23 cellular contexts compared by ENCODE assay signal in genomic region chr6:163842467-163842866, GRCh38.
DNase-seq lines count a peak whose midpoint lies in the region; ATAC-seq and TF ChIP-seq lines count a peak whose summit lies in the region.
"Had no signal": no experiment of that assay in that cellular context is flagged by ENCODE, and none has a peak within 500 bp of the region (broad histone marks: within the 10 kb centered on the region; RNA-seq: fewer than 3 reads in every experiment).

No MANE protein-coding gene starts in this region.

- H2BK12ac ChIP-seq in neuronal stem cell (ENCODE audit: low read length): no peak overlapping the region

- H3K23ac ChIP-seq in neuronal stem cell (ENCODE audit: low read depth, low read length, poor library complexity): no peak overlapping the region

- no peak overlapping the region for H3K4me2 ChIP-seq in neuronal stem cell (ENCODE audit: insufficient read depth, low read length, poor library complexity, severe bottlenecking)

- H2BK5ac ChIP-seq in neuronal stem cell (ENCODE audit: low read length): no peak overlapping the region

- H3K4me3 ChIP-seq in GM12865 (ENCODE audit: low read depth, low read length): no peak overlapping the region
- no peak overlapping the region for H3K4me3 ChIP-seq in neuronal stem cell (ENCODE audit: low read length in 2 of 2)
- H3K4me3 ChIP-seq: SK-N-MC had no signal

- H3K27ac Mint-ChIP-seq in osteocyte (ENCODE audit: unreplicated experiment): no peak overlapping the region
- H3K27ac Mint-ChIP-seq: CD14-positive monocyte, H9 had no signal

- no peaks in the 10 kb centered on the region for H3K36me3 ChIP-seq in neuronal stem cell (replicated peaks in 1 of 2; ENCODE audit: control insufficient read depth in 2 of 2, insufficient read depth in 2 of 2, low read length in 2 of 2)

- H3K36me3 Mint-ChIP-seq in osteocyte (ENCODE audit: unreplicated experiment): no peaks in the 10 kb centered on the region
- H3K36me3 Mint-ChIP-seq: CD14-positive monocyte, IgD-negative memory B cell had no signal

- peak; percentile 20 for DNase-seq in GM12865 (ENCODE audit: low read depth)
- DNase-seq in HuH-7 (ENCODE audit: low spot score): no peak
- DNase-seq in GM10248 (ENCODE audit: extremely low spot score): no peak
- DNase-seq in neuronal stem cell (ENCODE audit: low spot score): no peak
- DNase-seq in osteocyte (ENCODE audit: extremely low spot score, unreplicated experiment): no peak
- DNase-seq: AML-193, DMS79 treated with DMSO at 0.1 percent for 48 hours, H9, Karpas-422, NCI-H1048, NCI-H146, NCI-H2227 treated with DMSO at 0.1 percent for 48 hours, NCI-H524, NCI-H82, SHP77 had no signal

- no peak overlapping the region for H2BK120ac ChIP-seq in neuronal stem cell (ENCODE audit: low read depth, low read length)

- H2AFZ ChIP-seq in neuronal stem cell (ENCODE audit: low read length): no peak overlapping the region

- peaks cover 6% of the 10 kb centered on the region for H3K9me3 Mint-ChIP-seq in osteocyte (ENCODE audit: unreplicated experiment)

- peak; percentile 98 for ATAC-seq in GM18868 (IDR thresholded peaks at IDR 0.05; ENCODE audit: unreplicated experiment)
- ATAC-seq in GM21576 (IDR thresholded peaks at IDR 0.05; ENCODE audit: unreplicated experiment): peak; percentile 53
- peak; percentile 75 for ATAC-seq in HG03159 (IDR thresholded peaks at IDR 0.05; ENCODE audit: unreplicated experiment)

- peaks cover 9 to 11% of the 10 kb centered on the region in 2 donors for H3K9me3 ChIP-seq in neuronal stem cell (replicated peaks in 1 of 2; ENCODE audit: control insufficient read depth in 2 of 2, insufficient read depth in 1 of 2, low read depth in 1 of 2, low read length in 2 of 2)

- no peak overlapping the region for H3K18ac ChIP-seq in neuronal stem cell (ENCODE audit: low read length)

- TF ChIP-seq CTCF in GM12865 (IDR thresholded peaks at IDR 0.05; ENCODE audit: insufficient read depth, low read depth, low read length, missing control alignments) (no peak), GM10248 (IDR thresholded peaks at IDR 0.05; ENCODE audit: control extremely low read depth, extremely low read depth, low read depth, missing control alignments) (no peak), osteocyte (IDR thresholded peaks at IDR 0.05) (no peak)

- H3K27me3 ChIP-seq in neuronal stem cell (ENCODE audit: control insufficient read depth in 3 of 3, insufficient read depth in 3 of 3, low read depth in 1 of 3, low read length in 3 of 3): no peaks in the 10 kb centered on the region

- no peak overlapping the region for H4K91ac ChIP-seq in neuronal stem cell (ENCODE audit: low read depth, low read length, poor library complexity)

- no peak overlapping the region for H3K4ac ChIP-seq in neuronal stem cell (ENCODE audit: low read length)

- no peak overlapping the region for H2AK5ac ChIP-seq in neuronal stem cell (ENCODE audit: low read depth, low read length)

- H3K79me1 ChIP-seq in neuronal stem cell (ENCODE audit: low read depth, low read length): no peaks in the 10 kb centered on the region

- CTCF ChIA-PET in GM10248 (lab: Yijun Ruan, JAX): no interaction called here

- no peaks in the 10 kb centered on the region for H3K27me3 Mint-ChIP-seq in osteocyte (ENCODE audit: unreplicated experiment)

- no peak overlapping the region for H3K4me3 Mint-ChIP-seq in osteocyte (ENCODE audit: unreplicated experiment)
- H3K4me3 Mint-ChIP-seq: CD14-positive monocyte, H9, IgD-negative memory B cell had no signal

- H2BK15ac ChIP-seq in neuronal stem cell (ENCODE audit: low read length): no peak overlapping the region

- H3K14ac ChIP-seq in neuronal stem cell (ENCODE audit: low read length): no peak overlapping the region

- no peaks in the 10 kb centered on the region for H3K4me1 Mint-ChIP-seq in osteocyte (ENCODE audit: unreplicated experiment)
- H3K4me1 Mint-ChIP-seq: CD14-positive monocyte had no signal

- POLR2A ChIA-PET in GM10248 (lab: Yijun Ruan, JAX): no interaction called here

- peaks cover 5 to 16% of the 10 kb centered on the region in 2 donors for H3K4me1 ChIP-seq in neuronal stem cell (ENCODE audit: control insufficient read depth in 2 of 2, insufficient read depth in 1 of 2, low read depth in 1 of 2, low read length in 2 of 2)

- no peak overlapping the region for H4K8ac ChIP-seq in neuronal stem cell (ENCODE audit: low read depth, low read length)

- H3K27ac ChIP-seq in neuronal stem cell (replicated peaks; ENCODE audit: low read length): no peak overlapping the region
- H3K27ac ChIP-seq: 22Rv1, HL-60, SK-N-MC had no signal

- H3K9ac ChIP-seq in neuronal stem cell (ENCODE audit: low read depth, low read length, poor library complexity): no peak overlapping the region
